Comparison of ENCODE assay signal across 8 cellular contexts in the genomic region with DNA sequence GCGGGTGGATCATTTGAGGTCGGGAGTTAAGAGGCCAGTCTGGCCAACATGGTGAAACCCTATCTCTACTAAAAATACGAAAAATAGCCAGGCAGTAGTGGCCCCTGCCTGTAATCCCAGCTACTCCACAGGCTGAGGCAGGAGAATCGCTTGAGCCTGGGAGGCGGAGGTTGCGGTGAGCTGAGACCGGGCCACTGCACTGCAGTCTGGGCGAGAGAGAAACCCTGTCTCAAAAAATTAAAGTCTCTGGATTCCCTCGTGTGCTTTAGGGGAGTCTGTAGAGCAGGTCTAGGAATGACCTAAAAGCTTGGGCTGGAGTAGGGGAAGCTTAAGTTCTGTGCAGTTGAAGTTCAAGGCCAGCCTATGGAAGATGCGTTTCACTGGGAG. TPM values are rescaled to one million over a fixed set of nuclear protein-coding genes. Genes with fewer than 3 reads are reported as not detected.
DNase-seq lines count a peak whose midpoint lies in the region; ATAC-seq and TF ChIP-seq lines count a peak whose summit lies in the region.

No MANE protein-coding gene starts in this region.

- no peaks in the 10 kb centered on the region for H3K9me3 Mint-ChIP-seq in activated CD4-positive, alpha-beta memory T cell treated with anti-CD3 and anti-CD28 coated beads, Interleukin-2, amount 10 ng/mL, durations not matched to agents 7 days and 5 days

- H2AFZ ChIP-seq in HCT116 (ENCODE audit: low read depth, low read length, poor library complexity, severe bottlenecking) (no peak overlapping the region), hepatocyte (peak overlapping the region; percentile 61), smooth muscle cell (ENCODE audit: low read depth) (peak overlapping the region; percentile 87)

- H3K27me3 Mint-ChIP-seq in activated CD4-positive, alpha-beta memory T cell treated with anti-CD3 and anti-CD28 coated beads, Interleukin-2, amount 10 ng/mL, durations not matched to agents 7 days and 5 days: no peaks in the 10 kb centered on the region

- no peak for DNase-seq in HCT116 (ENCODE audit: low read depth, low spot score)
- no peak for DNase-seq in activated CD4-positive, alpha-beta memory T cell treated with anti-CD3 and anti-CD28 coated beads, Interleukin-2, amount 10 ng/mL, durations not matched to agents 7 days and 5 days
- no peak for DNase-seq in hepatocyte (ENCODE audit: low spot score)
- no peak for DNase-seq in smooth muscle cell (lab: John Stamatoyannopoulos, UW; ENCODE audit: unreplicated experiment)
- no peak for DNase-seq in cortex of kidney (lab: John Stamatoyannopoulos, UW)
- no peak for DNase-seq in activated effector memory CD4-positive, alpha-beta T cell treated with anti-CD3 and anti-CD28 coated beads, Interleukin-2, amount 50 U/mL, for 16 hours
- no peak for DNase-seq in stimulated activated CD4-positive, alpha-beta T cell treated with anti-CD3 and anti-CD28 coated beads, Interleukin-1b, Interleukin-23, amount 100 ng/mL, for 48 hours
- no peak for DNase-seq in NCI-H2081 treated with DMSO at 0.1 percent for 48 hours (lab: John Stamatoyannopoulos, UW)

- H3K4me3 Mint-ChIP-seq in activated CD4-positive, alpha-beta memory T cell treated with anti-CD3 and anti-CD28 coated beads, Interleukin-2, amount 10 ng/mL, durations not matched to agents 7 days and 5 days: peak overlapping the region; percentile 87

- peak overlapping the region; percentile 82 for H3K27ac Mint-ChIP-seq in activated CD4-positive, alpha-beta memory T cell treated with anti-CD3 and anti-CD28 coated beads, Interleukin-2, amount 10 ng/mL, durations not matched to agents 7 days and 5 days

- H3K79me2 ChIP-seq in HCT116 (ENCODE audit: insufficient read depth, low read length): peaks cover 28% of the 10 kb centered on the region
- peaks cover 34% of the 10 kb centered on the region for H3K79me2 ChIP-seq in hepatocyte
- H3K79me2 ChIP-seq in smooth muscle cell (ENCODE audit: low read depth): peaks cover 32% of the 10 kb centered on the region

- H3K27ac ChIP-seq in HCT116 (ENCODE audit: low read depth, low read length): peak overlapping the region; percentile 58
- peak overlapping the region; percentile 89 for H3K27ac ChIP-seq in hepatocyte
- peak overlapping the region; percentile 59 for H3K27ac ChIP-seq in smooth muscle cell (ENCODE audit: low read depth)

- TF ChIP-seq CTCF in HCT116 (IDR thresholded peaks at IDR 0.05 in 2 of 3, conservative IDR thresholded peaks at IDR 0.05 in 1 of 3; ENCODE audit: borderline replicate concordance in 1 of 3, insufficient read depth in 1 of 3, low read depth in 2 of 3, low read length in 2 of 3): no peak
- no peak for TF ChIP-seq CTCF in hepatocyte (IDR thresholded peaks at IDR 0.05; ENCODE audit: poor library complexity)
- TF ChIP-seq CTCF in smooth muscle cell (IDR thresholded peaks at IDR 0.05; ENCODE audit: borderline replicate concordance, insufficient read depth, poor library complexity, severe bottlenecking): no peak

- H3K9me2 ChIP-seq in HCT116 (ENCODE audit: insufficient read depth) (no peaks in the 10 kb centered on the region), hepatocyte (replicated peaks; ENCODE audit: insufficient read depth) (no peaks in the 10 kb centered on the region)

- peaks cover 4% of the 10 kb centered on the region for H3F3A ChIP-seq in smooth muscle cell (ENCODE audit: low read depth)

- RAD21 ChIA-PET in HCT116 (lab: Charles Lee; ENCODE audit: low non-redundant PET in 1 of 2, low total read pairs in 2 of 2, uncharacterized antibody in 2 of 2, unreplicated experiment in 2 of 2): no interaction called here

- BruUV-seq in HCT116 (replicated peaks; lab: Mats Ljungman, UMichigan): TSS peak; percentile 94

- H3K9me3 ChIP-seq in HCT116 (ENCODE audit: control insufficient read depth in 1 of 2, insufficient read depth in 1 of 2, low read depth in 1 of 2, low read length in 2 of 2) (no peaks in the 10 kb centered on the region), hepatocyte (ENCODE audit: low read depth) (no peaks in the 10 kb centered on the region), smooth muscle cell (replicated peaks; ENCODE audit: low read depth) (no peaks in the 10 kb centered on the region)

- H3K4me1 ChIP-seq in HCT116 (ENCODE audit: control insufficient read depth in 1 of 2, insufficient read depth in 2 of 2, low read length in 2 of 2) (peaks cover 20 to 30% of the 10 kb centered on the region in 2 experiments), hepatocyte (ENCODE audit: insufficient read depth) (peaks cover 14% of the 10 kb centered on the region), smooth muscle cell (ENCODE audit: low read depth) (peaks cover 17% of the 10 kb centered on the region)

- H3K27me3 ChIP-seq in HCT116 (ENCODE audit: insufficient read depth, low read length): no peaks in the 10 kb centered on the region
- H3K27me3 ChIP-seq in hepatocyte: no peaks in the 10 kb centered on the region
- H3K27me3 ChIP-seq in smooth muscle cell (ENCODE audit: low read depth): no peaks in the 10 kb centered on the region

- TF ChIP-seq POLR2A in HCT116 (IDR thresholded peaks at IDR 0.05; ENCODE audit: borderline replicate concordance, extremely low read depth, insufficient read depth, insufficient read length): no peak

- 71% methylated on average over 10 of the region's 10 CpGs for WGBS in hepatocyte (ENCODE audit: low lambda C conversion rate, missing lambda C conversion rate)
- WGBS in smooth muscle cell (ENCODE audit: low lambda C conversion rate): 71% methylated on average over 10 of the region's 10 CpGs

- H3K9ac ChIP-seq in HCT116 (ENCODE audit: low read length): peak overlapping the region; percentile 89
- peak overlapping the region; percentile 77 for H3K9ac ChIP-seq in smooth muscle cell (ENCODE audit: low read depth)

- no peak for TF ChIP-seq RAD21 in HCT116 (IDR thresholded peaks at IDR 0.05; ENCODE audit: low read depth)

- POLR2A ChIA-PET in HCT116 (lab: Charles Lee): no interaction called here
- POLR2A ChIA-PET in activated CD4-positive, alpha-beta memory T cell treated with anti-CD3 and anti-CD28 coated beads, Interleukin-2, amount 10 ng/mL, durations not matched to agents 7 days and 5 days (lab: Charles Lee): interaction anchor here (0.9 to 5.9 kb wide), 4 partner anchors 11 to 25 kb away, joined by 3 to 99 read pairs (median 5); a partner anchor contains a TSS

- intact Hi-C loops in HCT116 (cut with micrococcal nuclease): no loop called here

- H3K4me2 ChIP-seq in HCT116 (ENCODE audit: low read length): peak overlapping the region; percentile 95
- H3K4me2 ChIP-seq in hepatocyte: peak overlapping the region; percentile 81
- peak overlapping the region; percentile 83 for H3K4me2 ChIP-seq in smooth muscle cell

- CTCF ChIA-PET in HCT116 (lab: Charles Lee): interaction anchor here (1.0 to 1.4 kb wide), 4 partner anchors 13 to 150 kb away, joined by 3 to 5 read pairs (median 3); a partner anchor contains a TSS
- CTCF ChIA-PET in activated CD4-positive, alpha-beta memory T cell treated with anti-CD3 and anti-CD28 coated beads, Interleukin-2, amount 10 ng/mL, durations not matched to agents 7 days and 5 days (lab: Charles Lee): interaction anchor here (1.0 to 1.9 kb wide), 4 partner anchors 10 to 54 kb away, joined by 3 to 17 read pairs (median 6); a partner anchor contains a TSS

- H3K4me3 ChIP-seq in HCT116 (replicated peaks in 1 of 2; ENCODE audit: low read depth in 1 of 2, low read length in 2 of 2): peak overlapping the region; percentile 90 to 95
- no peak overlapping the region for H3K4me3 ChIP-seq in hepatocyte
- peak overlapping the region; percentile 74 for H3K4me3 ChIP-seq in smooth muscle cell

- peaks cover 38% of the 10 kb centered on the region for H3K36me3 Mint-ChIP-seq in activated CD4-positive, alpha-beta memory T cell treated with anti-CD3 and anti-CD28 coated beads, Interleukin-2, amount 10 ng/mL, durations not matched to agents 7 days and 5 days (ENCODE audit: low read depth)

- H3K36me3 ChIP-seq in HCT116 (ENCODE audit: control insufficient read depth in 1 of 2, insufficient read depth in 2 of 2, low read length in 2 of 2) (peaks cover 10 to 11% of the 10 kb centered on the region in 2 experiments; a peak in 2 of 4 replicates), hepatocyte (replicated peaks; ENCODE audit: insufficient read depth, low read depth) (no peaks in the 10 kb centered on the region), smooth muscle cell (ENCODE audit: low read depth) (no peaks in the 10 kb centered on the region)

- ATAC-seq in HCT116: no peak

- H4K20me1 ChIP-seq in HCT116 (ENCODE audit: insufficient read depth): no peaks in the 10 kb centered on the region
- H4K20me1 ChIP-seq in hepatocyte (ENCODE audit: insufficient read depth, poor library complexity, severe bottlenecking): peaks cover 7% of the 10 kb centered on the region
- H4K20me1 ChIP-seq in smooth muscle cell (ENCODE audit: low read depth): peaks cover 34% of the 10 kb centered on the region

- peaks cover 46% of the 10 kb centered on the region for H3K4me1 Mint-ChIP-seq in activated CD4-positive, alpha-beta memory T cell treated with anti-CD3 and anti-CD28 coated beads, Interleukin-2, amount 10 ng/mL, durations not matched to agents 7 days and 5 days

RNA-seq across cellular contexts. Expression of a gene that starts 0.7 kb away (rescaled TPM):
- total RNA-seq in HCT116 (2021; ENCODE audit: unreplicated experiment) (21.3 TPM), hepatocyte (19.0 TPM in 2 replicates), smooth muscle cell (39.4 and 40.6 TPM in 2 replicates)
- polyA plus RNA-seq in HCT116 (2012): 26.2 and 26.5 TPM in 2 replicates
- 1 to 10 TPM; 8.4 to 8.8 TPM for total RNA-seq in activated CD4-positive, alpha-beta memory T cell treated with anti-CD3 and anti-CD28 coated beads, Interleukin-2, amount 10 ng/mL, durations not matched to agents 7 days and 5 days
- polyA plus RNA-seq in hepatocyte (21.9 and 22.9 TPM in 2 replicates), smooth muscle cell (33.7 and 40.0 TPM in 2 replicates)

RNA-seq across cellular contexts. Expression of a gene that starts 13.0 kb away (rescaled TPM):
- total RNA-seq in HCT116 (2021; ENCODE audit: unreplicated experiment): 29.7 TPM
- 20.1 and 25.5 TPM in 2 replicates for polyA plus RNA-seq in HCT116 (2012)
- 10 to 100 TPM; 65.3 to 70.6 TPM for total RNA-seq in activated CD4-positive, alpha-beta memory T cell treated with anti-CD3 and anti-CD28 coated beads, Interleukin-2, amount 10 ng/mL, durations not matched to agents 7 days and 5 days
- 29.1 and 30.5 TPM in 2 replicates for total RNA-seq in hepatocyte
- polyA plus RNA-seq in hepatocyte: 29.8 and 35.5 TPM in 2 replicates
- 20.5 and 22.6 TPM in 2 replicates for total RNA-seq in smooth muscle cell
- polyA plus RNA-seq in smooth muscle cell: 23.4 and 29.7 TPM in 2 replicates

RNA-seq across cellular contexts. Expression of a gene that starts 13.0 kb away (rescaled TPM):
- 85.1 TPM for total RNA-seq in HCT116 (2021; ENCODE audit: unreplicated experiment)
- polyA plus RNA-seq in HCT116 (2012): 72.1 and 78.3 TPM in 2 replicates
- total RNA-seq in activated CD4-positive, alpha-beta memory T cell treated with anti-CD3 and anti-CD28 coated beads, Interleukin-2, amount 10 ng/mL, durations not matched to agents 7 days and 5 days: 100 to 1,000 TPM; 102 to 109 TPM
- total RNA-seq in hepatocyte: 4.3 and 6.8 TPM in 2 replicates
- polyA plus RNA-seq in hepatocyte: 9.4 and 11.0 TPM in 2 replicates
- total RNA-seq in smooth muscle cell: 2.3 and 3.7 TPM in 2 replicates
- polyA plus RNA-seq in smooth muscle cell: 8.1 and 9.6 TPM in 2 replicates

RNA-seq across cellular contexts. Expression of a gene that starts 33.2 kb away (rescaled TPM):
- not detected for total RNA-seq in HCT116 (2021; ENCODE audit: unreplicated experiment)
- polyA plus RNA-seq in HCT116 (2012): 0.51 and 0.53 TPM in 2 replicates
- total RNA-seq in activated CD4-positive, alpha-beta memory T cell treated with anti-CD3 and anti-CD28 coated beads, Interleukin-2, amount 10 ng/mL, durations not matched to agents 7 days and 5 days: under 1 TPM in 1 of 2 experiments, not detected in 1; 0.20 TPM
- total RNA-seq in hepatocyte: not detected in 2 replicates
- polyA plus RNA-seq in hepatocyte: not detected in 2 replicates
- not detected in 2 replicates for total RNA-seq in smooth muscle cell
- 0.14 TPM in 1 of 2 replicates, not detected in the other for polyA plus RNA-seq in smooth muscle cell

RNA-seq across cellular contexts. Expression of a gene that starts 55.2 kb away (rescaled TPM):
- total RNA-seq in HCT116 (2021; ENCODE audit: unreplicated experiment): not detected
- 0.55 and 0.64 TPM in 2 replicates for polyA plus RNA-seq in HCT116 (2012)
- not detected for total RNA-seq in activated CD4-positive, alpha-beta memory T cell treated with anti-CD3 and anti-CD28 coated beads, Interleukin-2, amount 10 ng/mL, durations not matched to agents 7 days and 5 days
- total RNA-seq in hepatocyte: not detected in 2 replicates
- 0.30 and 0.95 TPM in 2 replicates for polyA plus RNA-seq in hepatocyte
- 0.04 and 0.54 TPM in 2 replicates for total RNA-seq in smooth muscle cell
- 0.29 and 1.0 TPM in 2 replicates for polyA plus RNA-seq in smooth muscle cell

Comparison
In these comparisons a context has a peak if more than half of its experiments do, and no peak if none do; other contexts are left out.
1. RNA of a gene that starts 13.0 kb away (total RNA-seq): 102 to 109 TPM in activated CD4-positive, alpha-beta memory T cell treated with anti-CD3 and anti-CD28 coated beads, Interleukin-2, amount 10 ng/mL, durations not matched to agents 7 days and 5 days and 85.1 TPM in HCT116 (single experiment); 4.3 to 6.8 TPM in hepatocyte and 2.3 to 3.7 TPM in smooth muscle cell; every median in the first group is over 10 times any median in the second.
2. Peak in every context shown above with its lines, with median percentiles within 50 percentile points of each other: H3K27ac ChIP-seq and H3K4me2 ChIP-seq.